Comparison of ENCODE assay signal across 8 cellular contexts in the genomic region with DNA sequence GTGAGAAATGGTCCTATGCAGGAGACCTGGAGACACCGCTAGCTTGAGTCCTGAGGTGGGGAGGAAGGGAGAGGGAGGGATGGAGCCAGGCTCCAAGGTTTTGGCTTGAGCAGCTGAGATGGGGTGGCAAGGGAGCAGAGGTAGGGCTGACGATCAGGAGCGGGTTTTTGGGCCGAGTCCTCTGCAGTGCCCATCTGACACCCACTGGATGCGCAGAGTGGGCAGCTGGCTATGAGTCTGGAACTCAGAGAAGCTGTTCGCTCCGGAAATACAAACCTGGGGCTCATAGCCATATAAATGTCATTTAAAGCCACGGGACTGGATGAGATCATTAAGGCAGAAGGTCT. TPM values are rescaled to one million over a fixed set of nuclear protein-coding genes. Genes with fewer than 3 reads are reported as not detected.
DNase-seq lines count a peak whose midpoint lies in the region; ATAC-seq and TF ChIP-seq lines count a peak whose summit lies in the region.

No MANE protein-coding gene starts in this region.

- peaks cover 15 to 25% of the 10 kb centered on the region in 2 donors for H3K4me1 ChIP-seq in gastrocnemius medialis

- DNase-seq in T-cell (peak in 1 of 34 experiments; percentile 22), fibroblast of the aortic adventitia (ENCODE audit: low read depth) (no peak), gastrocnemius medialis (peak in 1 of 2 donors; percentile 38), OCI-M1 (lab: John Stamatoyannopoulos, UW) (no peak), superior temporal gyrus (ENCODE audit: extremely low spot score) (no peak), NCI-H2081 treated with DMSO at 0.1 percent for 48 hours (lab: John Stamatoyannopoulos, UW) (no peak)

- in situ Hi-C loops in gastrocnemius medialis (cut with MboI; ENCODE audit: low sequenced_read_pairs in 4 of 4): no loop called here

- H3K4me3 Mint-ChIP-seq in T-cell: peak overlapping the region; percentile 77 to 81 (median 77)

- TF ChIP-seq POLR2A in gastrocnemius medialis (IDR thresholded peaks at IDR 0.05): no peak

- H3K4me3 ChIP-seq in fibroblast of the aortic adventitia (ENCODE audit: low read depth, low read length) (peak overlapping the region; percentile 59), gastrocnemius medialis (peak overlapping the region; percentile 56 to 91 (median 80))

- H3K27ac Mint-ChIP-seq in T-cell: peak overlapping the region; percentile 93 to 94

- H3K9me3 Mint-ChIP-seq in T-cell: no peaks in the 10 kb centered on the region

- no peaks in the 10 kb centered on the region for H3K27me3 ChIP-seq in gastrocnemius medialis

- peaks cover 26 to 35% (median 31%) of the 10 kb centered on the region in 3 donors for H3K4me1 Mint-ChIP-seq in T-cell

- intact Hi-C loops in gastrocnemius medialis (cut with DNase I; ENCODE audit: low total_unique reads): loop anchor here (1.0 to 10.0 kb wide), 4 partner anchors 20 to 116 kb away; partner anchors contain the start of genes BAIAP2L2, CSNK1E, PLA2G6 and TMEM184B

- CTCF ChIA-PET in T-cell (lab: Charles Lee): interaction anchor here (0.7 kb wide), 3 partner anchors 19 to 1117 kb away, joined by 3 to 8 read pairs (median 3); partner anchors contain the start of gene PLA2G6 (in 1 of the 2)

- H3K36me3 Mint-ChIP-seq in T-cell: no peaks in the 10 kb centered on the region

- POLR2A ChIA-PET in T-cell (lab: Charles Lee): interaction anchor here in 1 of 2 donors (0.8 to 1.7 kb wide), 2 partner anchors 13 to 19 kb away, joined by 4 to 5 read pairs; no protein-coding TSS in a partner anchor

- no peak for TF ChIP-seq CTCF in fibroblast of the aortic adventitia (IDR thresholded peaks at IDR 0.05; ENCODE audit: insufficient read depth, low read length)
- TF ChIP-seq CTCF in gastrocnemius medialis (IDR thresholded peaks at IDR 0.05 in 4 of 5, conservative IDR thresholded peaks at IDR 0.05 in 1 of 5): no peak

- no peaks in the 10 kb centered on the region for H3K9me3 ChIP-seq in gastrocnemius medialis

- no peaks in the 10 kb centered on the region for H3K27me3 Mint-ChIP-seq in T-cell

- peak overlapping the region; percentile 95 to 100 (median 96) for H3K27ac ChIP-seq in gastrocnemius medialis

- no peaks in the 10 kb centered on the region for H3K36me3 ChIP-seq in gastrocnemius medialis

- ATAC-seq in GM21515 (IDR thresholded peaks at IDR 0.05; ENCODE audit: unreplicated experiment) (peak; percentile 2), T-cell (replicated peaks in 1 of 4) (peak in 1 of 4 experiments; percentile 6), gastrocnemius medialis (no peak), HG03520 (IDR thresholded peaks at IDR 0.05; ENCODE audit: unreplicated experiment) (no peak)

RNA-seq across cellular contexts. Expression of gene MAFF, which starts 0.5 kb away (rescaled TPM):
- total RNA-seq in T-cell (10 to 100 TPM in 2 of 5 donors, 1 to 10 TPM in 3; 6.5 to 49.9 (median 9.6) TPM), fibroblast of the aortic adventitia (ENCODE audit: low replicate concordance) (21.8 and 33.7 TPM in 2 replicates), gastrocnemius medialis (100 to 1,000 TPM in 1 of 4 donors, 10 to 100 TPM in 3; 19.3 to 448 (median 33.4) TPM)

RNA-seq across cellular contexts. Expression of gene PLA2G6, which starts 19.7 kb away (rescaled TPM):
- 100 to 1,000 TPM in 4 of 5 donors, 10 to 100 TPM in 1; 93.6 to 197 (median 162) TPM for total RNA-seq in T-cell
- total RNA-seq in fibroblast of the aortic adventitia (ENCODE audit: low replicate concordance): 9.3 and 12.3 TPM in 2 replicates
- 10 to 100 TPM in 2 of 4 donors, 1 to 10 TPM in 2; 9.1 to 19.5 (median 12.1) TPM for total RNA-seq in gastrocnemius medialis
